Comparison of ENCODE assay signal across 1 cellular context in the genomic region with DNA sequence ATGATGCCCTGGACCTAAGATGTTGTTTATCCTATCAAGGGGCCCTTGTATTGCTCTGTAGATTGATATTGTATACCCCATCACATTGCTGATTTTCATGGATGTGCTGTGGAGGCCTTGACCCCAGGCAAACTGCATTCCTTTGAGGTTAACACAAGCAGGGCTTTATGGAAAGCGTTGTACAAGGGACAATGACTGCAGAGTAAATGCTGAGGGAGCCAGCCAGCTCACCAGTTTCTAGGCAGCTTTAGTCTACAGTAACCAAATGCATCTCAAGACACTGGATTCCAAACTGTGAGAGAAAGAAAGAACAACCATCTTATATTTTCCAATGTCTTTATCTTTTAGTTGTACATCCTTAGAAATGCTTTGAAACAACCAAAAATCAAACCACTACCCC.
TF ChIP-seq lines count a peak whose summit lies in the region.

No MANE protein-coding gene starts in this region.

TF ChIP-seq in WTC11, 78 proteins besides CTCF, POLR2A, EP300 and RAD21 (continued from another document):
- TF ChIP-seq, protein P1, sequence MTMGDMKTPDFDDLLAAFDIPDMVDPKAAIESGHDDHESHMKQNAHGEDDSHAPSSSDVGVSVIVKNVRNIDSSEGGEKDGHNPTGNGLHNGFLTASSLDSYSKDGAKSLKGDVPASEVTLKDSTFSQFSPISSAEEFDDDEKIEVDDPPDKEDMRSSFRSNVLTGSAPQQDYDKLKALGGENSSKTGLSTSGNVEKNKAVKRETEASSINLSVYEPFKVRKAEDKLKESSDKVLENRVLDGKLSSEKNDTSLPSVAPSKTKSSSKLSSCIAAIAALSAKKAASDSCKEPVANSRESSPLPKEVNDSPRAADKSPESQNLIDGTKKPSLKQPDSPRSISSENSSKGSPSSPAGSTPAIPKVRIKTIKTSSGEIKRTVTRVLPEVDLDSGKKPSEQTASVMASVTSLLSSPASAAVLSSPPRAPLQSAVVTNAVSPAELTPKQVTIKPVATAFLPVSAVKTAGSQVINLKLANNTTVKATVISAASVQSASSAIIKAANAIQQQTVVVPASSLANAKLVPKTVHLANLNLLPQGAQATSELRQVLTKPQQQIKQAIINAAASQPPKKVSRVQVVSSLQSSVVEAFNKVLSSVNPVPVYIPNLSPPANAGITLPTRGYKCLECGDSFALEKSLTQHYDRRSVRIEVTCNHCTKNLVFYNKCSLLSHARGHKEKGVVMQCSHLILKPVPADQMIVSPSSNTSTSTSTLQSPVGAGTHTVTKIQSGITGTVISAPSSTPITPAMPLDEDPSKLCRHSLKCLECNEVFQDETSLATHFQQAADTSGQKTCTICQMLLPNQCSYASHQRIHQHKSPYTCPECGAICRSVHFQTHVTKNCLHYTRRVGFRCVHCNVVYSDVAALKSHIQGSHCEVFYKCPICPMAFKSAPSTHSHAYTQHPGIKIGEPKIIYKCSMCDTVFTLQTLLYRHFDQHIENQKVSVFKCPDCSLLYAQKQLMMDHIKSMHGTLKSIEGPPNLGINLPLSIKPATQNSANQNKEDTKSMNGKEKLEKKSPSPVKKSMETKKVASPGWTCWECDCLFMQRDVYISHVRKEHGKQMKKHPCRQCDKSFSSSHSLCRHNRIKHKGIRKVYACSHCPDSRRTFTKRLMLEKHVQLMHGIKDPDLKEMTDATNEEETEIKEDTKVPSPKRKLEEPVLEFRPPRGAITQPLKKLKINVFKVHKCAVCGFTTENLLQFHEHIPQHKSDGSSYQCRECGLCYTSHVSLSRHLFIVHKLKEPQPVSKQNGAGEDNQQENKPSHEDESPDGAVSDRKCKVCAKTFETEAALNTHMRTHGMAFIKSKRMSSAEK (CRISPR knock-in tag; IDR thresholded peaks at IDR 0.05; ENCODE audit: borderline replicate concordance), result no peak
- no peak for TF ChIP-seq USF2 (CRISPR knock-in tag; IDR thresholded peaks at IDR 0.05)
- TF ChIP-seq USF1 (CRISPR knock-in tag; IDR thresholded peaks at IDR 0.05), result no peak
- TF ChIP-seq GABPB1 (CRISPR knock-in tag; IDR thresholded peaks at IDR 0.05), result no peak
- no peak for TF ChIP-seq NR1H2 (CRISPR knock-in tag; IDR thresholded peaks at IDR 0.05)
- TF ChIP-seq EMX1 (CRISPR knock-in tag; IDR thresholded peaks at IDR 0.05), result no peak
